16 cellular contexts compared by ENCODE assay signal in the genomic region with DNA sequence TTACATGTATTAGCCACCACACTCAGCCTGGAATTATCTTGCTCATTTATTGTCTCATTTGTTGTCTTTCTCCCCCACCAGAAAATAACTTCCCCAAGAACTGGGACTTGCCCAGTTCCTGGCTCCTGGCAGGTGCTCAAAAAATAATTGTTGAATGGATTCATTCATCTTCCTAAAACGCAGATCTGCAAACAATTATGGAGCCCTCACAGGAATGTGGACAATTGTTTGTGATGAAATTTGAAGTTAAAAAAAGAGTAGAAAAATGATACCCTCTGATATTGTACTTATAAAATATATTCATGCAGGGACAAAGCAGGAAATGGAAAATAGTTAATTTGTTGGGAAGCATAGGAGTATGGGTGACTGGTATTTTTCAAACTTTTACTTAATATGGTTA.
DNase-seq lines count a peak whose midpoint lies in the region; TF ChIP-seq lines count a peak whose summit lies in the region.
"Had no signal": no experiment of that assay in that cellular context is flagged by ENCODE, and none has a peak within 500 bp of the region (broad histone marks: within the 10 kb centered on the region; RNA-seq: fewer than 3 reads in every experiment).

No MANE protein-coding gene starts in this region.

- H2AFZ ChIP-seq in neural progenitor cell (replicated peaks), result no peak overlapping the region

- no peaks in the 10 kb centered on the region for H3K79me2 ChIP-seq in neural progenitor cell (ENCODE audit: low read depth)

- DNase-seq in COLO829 (ENCODE audit: low spot score), result peak; percentile 13
- peak; percentile 24 for DNase-seq in NCI-H1048 (lab: John Stamatoyannopoulos, UW)
- DNase-seq in dermis microvascular lymphatic vessel endothelial cell (ENCODE audit: low read depth in 2 of 2), result peak; percentile 30 to 31
- no peak for DNase-seq in DMS53 (lab: John Stamatoyannopoulos, UW)
- DNase-seq in MCF 10A (ENCODE audit: unreplicated experiment), result no peak
- DNase-seq in coronary artery (ENCODE audit: low spot score), result no peak
- DNase-seq in neural progenitor cell (ENCODE audit: low spot score), result no peak
- DNase-seq: Caco-2, DMS79, Karpas-422, NCI-H1417 treated with DMSO at 0.1 percent for 48 hours, NCI-H2029, NCI-H2171 treated with DMSO at 0.1 percent for 48 hours, NCI-H774, SHP77 had no signal

- peaks cover 6% of the 10 kb centered on the region for H3F3A ChIP-seq in neural progenitor cell (ENCODE audit: low read depth)

- no peak for TF ChIP-seq CTCF in MCF 10A (IDR thresholded peaks at IDR 0.05; ENCODE audit: unreplicated experiment)
- TF ChIP-seq CTCF in coronary artery (IDR thresholded peaks at IDR 0.05), result no peak
- no peak for TF ChIP-seq CTCF in neural progenitor cell (IDR thresholded peaks at IDR 0.05)

- H3K9me3 ChIP-seq in neural progenitor cell (ENCODE audit: low read depth), result no peaks in the 10 kb centered on the region
- H3K9me3 ChIP-seq: Caco-2 had no signal

- no TSS peak for BruUV-seq in MCF 10A (replicated peaks; lab: Mats Ljungman, UMichigan)

- H3K4me1 Mint-ChIP-seq in MCF 10A (ENCODE audit: insufficient read depth, unreplicated experiment), result peaks cover 12% of the 10 kb centered on the region
- peaks cover 18% of the 10 kb centered on the region for H3K4me1 Mint-ChIP-seq in neural progenitor cell
- H3K4me1 Mint-ChIP-seq: CD14-positive monocyte had no signal

- no peak overlapping the region for H3K4me3 Mint-ChIP-seq in MCF 10A (ENCODE audit: unreplicated experiment)
- H3K4me3 Mint-ChIP-seq in neural progenitor cell, result no peak overlapping the region
- H3K4me3 Mint-ChIP-seq: CD14-positive monocyte had no signal

- no peaks in the 10 kb centered on the region for H4K20me1 ChIP-seq in neural progenitor cell (ENCODE audit: low read depth)

- H3K27ac Mint-ChIP-seq in MCF 10A (ENCODE audit: low read depth, unreplicated experiment) (no peak overlapping the region), neural progenitor cell (no peak overlapping the region)

- H3K27me3 Mint-ChIP-seq in MCF 10A (ENCODE audit: insufficient read depth, unreplicated experiment), result no peaks in the 10 kb centered on the region
- peaks cover 4% of the 10 kb centered on the region for H3K27me3 Mint-ChIP-seq in neural progenitor cell (ENCODE audit: insufficient read depth, low read depth)

- no peaks in the 10 kb centered on the region for H3K27me3 ChIP-seq in neural progenitor cell

- intact Hi-C loops in MCF 10A (cut with micrococcal nuclease), result no loop called here

- H3K4me2 ChIP-seq in neural progenitor cell, result no peak overlapping the region

- H3K36me3 Mint-ChIP-seq in MCF 10A (ENCODE audit: insufficient read depth, unreplicated experiment), result no peaks in the 10 kb centered on the region
- no peaks in the 10 kb centered on the region for H3K36me3 Mint-ChIP-seq in neural progenitor cell
- H3K36me3 Mint-ChIP-seq: CD14-positive monocyte had no signal

- CTCF ChIA-PET in MCF 10A (lab: Yijun Ruan, JAX), result no interaction called here

- no peak overlapping the region for H3K4me3 ChIP-seq in coronary artery
- no peak overlapping the region for H3K4me3 ChIP-seq in neural progenitor cell

- H3K27ac ChIP-seq in coronary artery (no peak overlapping the region), neural progenitor cell (no peak overlapping the region)

- POLR2A ChIA-PET in MCF 10A (lab: Yijun Ruan, JAX), result no interaction called here

- H3K9me3 Mint-ChIP-seq in MCF 10A (ENCODE audit: unreplicated experiment) (no peaks in the 10 kb centered on the region), neural progenitor cell (no peaks in the 10 kb centered on the region)

- H3K4me1 ChIP-seq in neural progenitor cell, result peaks cover 11% of the 10 kb centered on the region

- no peak overlapping the region for H3K9ac ChIP-seq in neural progenitor cell

- no peaks in the 10 kb centered on the region for H3K36me3 ChIP-seq in neural progenitor cell

Comparison
In these comparisons a context has a peak if more than half of its experiments do, and no peak if none do; other contexts are left out.
1. DNase-seq: peak in COLO829 (single experiment), NCI-H1048 (single experiment) and dermis microvascular lymphatic vessel endothelial cell (2 of 2); none in DMS53 (single experiment), MCF 10A (single experiment), coronary artery (single experiment) and neural progenitor cell (single experiment).